8 cellular contexts compared by ENCODE assay signal in genomic region chr17:40095944-40096791, GRCh38. TPM values are rescaled to one million over a fixed set of nuclear protein-coding genes. Genes with fewer than 3 reads are reported as not detected.
DNase-seq lines count a peak whose midpoint lies in the region; ATAC-seq and TF ChIP-seq lines count a peak whose summit lies in the region.

No MANE protein-coding gene starts in this region.

- CTCF ChIA-PET in activated CD8-positive, alpha-beta T cell treated with anti-CD3 and anti-CD28 coated beads, Interleukin-2, amount 10 ng/mL, durations not matched to agents 7 days and 5 days (lab: Charles Lee) = interaction anchor here (1.1 to 9.9 kb wide), 5 partner anchors 10 to 27 kb away, joined by 5 to 156 read pairs (median 8); no protein-coding TSS in a partner anchor

- no peaks in the 10 kb centered on the region for H3K27me3 Mint-ChIP-seq in activated CD8-positive, alpha-beta T cell treated with anti-CD3 and anti-CD28 coated beads, Interleukin-2, amount 10 ng/mL, durations not matched to agents 7 days and 5 days (ENCODE audit: low read depth)

- H3K4me1 Mint-ChIP-seq in activated CD8-positive, alpha-beta T cell treated with anti-CD3 and anti-CD28 coated beads, Interleukin-2, amount 10 ng/mL, durations not matched to agents 7 days and 5 days (ENCODE audit: low read depth) = peaks cover 74% of the 10 kb centered on the region

- peak; percentile 44 for ATAC-seq in HG03159 (IDR thresholded peaks at IDR 0.05; ENCODE audit: unreplicated experiment)
- ATAC-seq in activated CD8-positive, alpha-beta T cell treated with anti-CD3 and anti-CD28 coated beads, Interleukin-2, amount 10 ng/mL, durations not matched to agents 7 days and 5 days = peak; percentile 72
- ATAC-seq in gastroesophageal sphincter = no peak

- H3K4me1 ChIP-seq in gastroesophageal sphincter = peaks cover 18 to 81% (median 72%) of the 10 kb centered on the region in 3 donors

- H3K4me3 ChIP-seq in gastroesophageal sphincter = peak overlapping the region in 1 of 2 donors; percentile 82

- H3K4me3 Mint-ChIP-seq in activated CD8-positive, alpha-beta T cell treated with anti-CD3 and anti-CD28 coated beads, Interleukin-2, amount 10 ng/mL, durations not matched to agents 7 days and 5 days = peak overlapping the region; percentile 68

- H3K27ac ChIP-seq in gastroesophageal sphincter = peak overlapping the region; percentile 94 to 99 (median 98)

- peaks cover 47% of the 10 kb centered on the region for H3K36me3 Mint-ChIP-seq in activated CD8-positive, alpha-beta T cell treated with anti-CD3 and anti-CD28 coated beads, Interleukin-2, amount 10 ng/mL, durations not matched to agents 7 days and 5 days (ENCODE audit: low read depth)

- H3K9me3 Mint-ChIP-seq in activated CD8-positive, alpha-beta T cell treated with anti-CD3 and anti-CD28 coated beads, Interleukin-2, amount 10 ng/mL, durations not matched to agents 7 days and 5 days (ENCODE audit: insufficient read depth) = no peaks in the 10 kb centered on the region

- H3K36me3 ChIP-seq in gastroesophageal sphincter = peaks cover 0 to 49% of the 10 kb centered on the region in 2 donors

- TF ChIP-seq POLR2A in GM19193 (IDR thresholded peaks at IDR 0.05; ENCODE audit: extremely low read depth, insufficient read depth, insufficient read length) (peak; percentile 59), gastroesophageal sphincter (IDR thresholded peaks at IDR 0.05) (no peak)

- no peaks in the 10 kb centered on the region for H3K27me3 ChIP-seq in gastroesophageal sphincter

- POLR2A ChIA-PET in activated CD8-positive, alpha-beta T cell treated with anti-CD3 and anti-CD28 coated beads, Interleukin-2, amount 10 ng/mL, durations not matched to agents 7 days and 5 days (lab: Charles Lee) = interaction anchor here (0.6 to 1.9 kb wide), 5 partner anchors 17 to 126 kb away, joined by 3 to 6 read pairs (median 5); partner anchors contain the start of gene MED24

- H3K27ac Mint-ChIP-seq in activated CD8-positive, alpha-beta T cell treated with anti-CD3 and anti-CD28 coated beads, Interleukin-2, amount 10 ng/mL, durations not matched to agents 7 days and 5 days = peak overlapping the region; percentile 85

- WGBS in gastroesophageal sphincter (ENCODE audit: low coverage in 1 of 2), 2 donors = 42% methylated on average over 6 to 11 of the region's 23 CpGs

- DNase-seq in activated CD8-positive, alpha-beta T cell treated with anti-CD3 and anti-CD28 coated beads, Interleukin-2, amount 10 ng/mL, durations not matched to agents 7 days and 5 days = peak; percentile 95
- DNase-seq in stimulated activated CD4-positive, alpha-beta T cell treated with anti-CD3 and anti-CD28 coated beads, Interleukin-4, amount 100 ng/mL, for 48 hours (ENCODE audit: low read depth in 2 of 2) = peak; percentile 53 to 79
- DNase-seq in ureter (ENCODE audit: low spot score) (no peak), mesenteric fat pad (ENCODE audit: low spot score) (no peak), HPDE6-E6E7 (ENCODE audit: extremely low spot score) (no peak)

- TF ChIP-seq EP300 in gastroesophageal sphincter (IDR thresholded peaks at IDR 0.05) = no peak

- no peaks in the 10 kb centered on the region for H3K9me3 ChIP-seq in gastroesophageal sphincter

- no peak for TF ChIP-seq CTCF in gastroesophageal sphincter (IDR thresholded peaks at IDR 0.05)

RNA-seq across cellular contexts. Expression of gene NR1D1, which starts 4.2 kb away (rescaled TPM):
- 1 to 10 TPM; 4.1 to 4.9 TPM for total RNA-seq in activated CD8-positive, alpha-beta T cell treated with anti-CD3 and anti-CD28 coated beads, Interleukin-2, amount 10 ng/mL, durations not matched to agents 7 days and 5 days
- total RNA-seq in gastroesophageal sphincter (10 to 100 TPM in 3 of 4 donors, 1 to 10 TPM in 1; 1.5 to 20.4 (median 18.3) TPM), ureter (26.0 TPM), mesenteric fat pad (15.5 TPM)

RNA-seq across cellular contexts. Expression of gene MSL1, which starts 25.6 kb away (rescaled TPM):
- total RNA-seq in activated CD8-positive, alpha-beta T cell treated with anti-CD3 and anti-CD28 coated beads, Interleukin-2, amount 10 ng/mL, durations not matched to agents 7 days and 5 days = 10 to 100 TPM; 80.5 to 83.2 TPM
- total RNA-seq in gastroesophageal sphincter (100 to 1,000 TPM in 1 of 4 donors, 10 to 100 TPM in 3; 67.0 to 107 (median 88.1) TPM), ureter (91.3 TPM), mesenteric fat pad (77.0 TPM)

RNA-seq across cellular contexts. Expression of gene THRA, which starts 33.4 kb away (rescaled TPM):
- total RNA-seq in activated CD8-positive, alpha-beta T cell treated with anti-CD3 and anti-CD28 coated beads, Interleukin-2, amount 10 ng/mL, durations not matched to agents 7 days and 5 days = 1 to 10 TPM; 8.7 to 9.7 TPM
- total RNA-seq in gastroesophageal sphincter = 100 to 1,000 TPM in 2 of 4 donors, 10 to 100 TPM in 2; 84.8 to 133 (median 102) TPM
- total RNA-seq in ureter = 54.7 TPM
- total RNA-seq in mesenteric fat pad = 74.7 TPM

RNA-seq across cellular contexts. Expression of gene MED24, which starts 42.0 kb away (rescaled TPM):
- 10 to 100 TPM; 93.4 to 96.7 TPM for total RNA-seq in activated CD8-positive, alpha-beta T cell treated with anti-CD3 and anti-CD28 coated beads, Interleukin-2, amount 10 ng/mL, durations not matched to agents 7 days and 5 days
- total RNA-seq in gastroesophageal sphincter (10 to 100 TPM; 42.1 to 57.9 (median 50.3) TPM), ureter (87.9 TPM), mesenteric fat pad (72.2 TPM)

RNA-seq across cellular contexts. Expression of gene CASC3, which starts 44.2 kb away (rescaled TPM):
- 10 to 100 TPM; 66.2 to 67.7 TPM for total RNA-seq in activated CD8-positive, alpha-beta T cell treated with anti-CD3 and anti-CD28 coated beads, Interleukin-2, amount 10 ng/mL, durations not matched to agents 7 days and 5 days
- total RNA-seq in gastroesophageal sphincter (100 to 1,000 TPM in 1 of 4 donors, 10 to 100 TPM in 3; 63.1 to 114 (median 89.1) TPM), ureter (121 TPM), mesenteric fat pad (84.4 TPM)

Comparison
In these comparisons a context has a peak if more than half of its experiments do, and no peak if none do; other contexts are left out.
1. DNase-seq: peak in activated CD8-positive, alpha-beta T cell treated with anti-CD3 and anti-CD28 coated beads, Interleukin-2, amount 10 ng/mL, durations not matched to agents 7 days and 5 days (single experiment) and stimulated activated CD4-positive, alpha-beta T cell treated with anti-CD3 and anti-CD28 coated beads, Interleukin-4, amount 100 ng/mL, for 48 hours (2 of 2); none in ureter (single experiment), mesenteric fat pad (single experiment) and HPDE6-E6E7 (single experiment).